Comparison of ENCODE assay signal across 13 cellular contexts in genomic region chr11:14539867-14540475, GRCh38. TPM values are rescaled to one million over a fixed set of nuclear protein-coding genes. Genes with fewer than 3 reads are reported as not detected.
DNase-seq lines count a peak whose midpoint lies in the region; ATAC-seq, FAIRE-seq and TF ChIP-seq lines count a peak whose summit lies in the region.
"Had no signal": no experiment of that assay in that cellular context is flagged by ENCODE, and none has a peak within 500 bp of the region (broad histone marks: within the 10 kb centered on the region; RNA-seq: fewer than 3 reads in every experiment).

No MANE protein-coding gene starts in this region.

- TF ChIP-seq POLR2A in GM12878 (IDR thresholded peaks at IDR 0.05; ENCODE audit: low read depth, low read length) (no peak), vagina (IDR thresholded peaks at IDR 0.05) (no peak)

- H3K79me2 ChIP-seq in GM12878 (ENCODE audit: control insufficient read depth, insufficient read depth, low read length) = no peaks in the 10 kb centered on the region

- H4K20me1 ChIP-seq in BLaER1 treated with 17β-estradiol and CSF1 and Interleukin-3, amounts not matched to agents 10 nM and 100 nM = no peaks in the 10 kb centered on the region
- H4K20me1 ChIP-seq in GM12878 (ENCODE audit: control insufficient read depth, insufficient read depth) = no peaks in the 10 kb centered on the region

- CTCF ChIA-PET in GM12878 (lab: Yijun Ruan, JAX) = interaction anchor here (0.6 to 4.3 kb wide), 5 partner anchors 17 to 368 kb away, joined by 3 to 33 read pairs (median 3); no protein-coding TSS in a partner anchor

- H2AFZ ChIP-seq in GM12878 (ENCODE audit: control insufficient read depth, low read depth, low read length) = no peak overlapping the region

- DNase-seq in HuH-7 (ENCODE audit: low spot score) (peak; percentile 11), GM12878 (ENCODE audit: low read depth, low spot score) (no peak), lower lobe of right lung (no peak), NCI-H2107 (lab: John Stamatoyannopoulos, UW) (no peak), iPS-NIHi11 (ENCODE audit: low spot score) (no peak), vagina (ENCODE audit: extremely low spot score in 2 of 2) (no peak), MG63 (no peak)
- DNase-seq: activated T-cell treated with anti-CD3 and anti-CD28 coated beads for 4 hours; MM.1S; NK-92 treated with Interleukin-12 subunit alpha and Interleukin-12 subunit beta, amount 100 ng/mL, for 24 hours; T-helper 9 cell had no signal

- H3K4me1 ChIP-seq in BLaER1 treated with 17β-estradiol and CSF1 and Interleukin-3, amounts not matched to agents 10 nM and 100 nM = peaks cover 7 to 86% (median 77%) of the 10 kb centered on the region in 10 experiments
- no peaks in the 10 kb centered on the region for H3K4me1 ChIP-seq in GM12878 (ENCODE audit: control insufficient read depth, insufficient read depth, low read length)
- peaks cover 41% of the 10 kb centered on the region for H3K4me1 ChIP-seq in lower lobe of right lung
- H3K4me1 ChIP-seq in vagina = peaks cover 10% of the 10 kb centered on the region

- no TSS peak for BruUV-seq in GM12878 (replicated peaks; lab: Mats Ljungman, UMichigan)

- ATAC-seq in GM12878 (0 out of 3 replicates have a peak, but pooled peaks have one; percentile 13), lower lobe of right lung (peak; percentile 23 to 48)

- H3K27me3 ChIP-seq in BLaER1 treated with 17β-estradiol and CSF1 and Interleukin-3, amounts not matched to agents 10 nM and 100 nM = no peaks in the 10 kb centered on the region
- no peaks in the 10 kb centered on the region for H3K27me3 ChIP-seq in GM12878 (replicated peaks in 1 of 2; ENCODE audit: control insufficient read depth in 2 of 2, insufficient read depth in 2 of 2, low read length in 1 of 2)
- H3K27me3 ChIP-seq in lower lobe of right lung (ENCODE audit: low read depth) = no peaks in the 10 kb centered on the region
- H3K27me3 ChIP-seq in vagina = no peaks in the 10 kb centered on the region
- H3K27me3 ChIP-seq in MG63 = no peaks in the 10 kb centered on the region

- peak overlapping the region; percentile 38 to 96 (median 68); a peak in 20 of 22 replicates for H3K27ac ChIP-seq in BLaER1 treated with 17β-estradiol and CSF1 and Interleukin-3, amounts not matched to agents 10 nM and 100 nM
- H3K27ac ChIP-seq in GM12878 (ENCODE audit: control insufficient read depth, insufficient read depth) (no peak overlapping the region), lower lobe of right lung (peak overlapping the region; percentile 40), vagina (no peak overlapping the region)

- in situ Hi-C loops in GM12878 (cut with MboI) = loop anchor here (25.0 kb wide), 1 partner anchor 222 kb away; no protein-coding TSS in a partner anchor

- H3K4me3 ChIP-seq in BLaER1 treated with 17β-estradiol and CSF1 and Interleukin-3, amounts not matched to agents 10 nM and 100 nM = no peak overlapping the region
- H3K4me3 ChIP-seq in GM12878 (no peak overlapping the region), lower lobe of right lung (no peak overlapping the region), vagina (no peak overlapping the region), MG63 (no peak overlapping the region)

- peak overlapping the region in 10 of 11 experiments; percentile 0 to 57 (median 48); a peak in 14 of 22 replicates for H3K9ac ChIP-seq in BLaER1 treated with 17β-estradiol and CSF1 and Interleukin-3, amounts not matched to agents 10 nM and 100 nM
- no peak overlapping the region for H3K9ac ChIP-seq in GM12878 (ENCODE audit: control insufficient read depth, insufficient read depth, low read length)

- TF ChIP-seq RAD21 in GM12878 (IDR thresholded peaks at IDR 0.05; ENCODE audit: insufficient read depth, low read depth, low read length) = no peak

- peaks cover 0 to 4% (median 0%) of the 10 kb centered on the region in 11 experiments; a peak in 1 of 22 replicates for H3K36me3 ChIP-seq in BLaER1 treated with 17β-estradiol and CSF1 and Interleukin-3, amounts not matched to agents 10 nM and 100 nM
- H3K36me3 ChIP-seq in GM12878 (ENCODE audit: control insufficient read depth in 2 of 2, insufficient read depth in 2 of 2, low read length in 1 of 2) (no peaks in the 10 kb centered on the region), lower lobe of right lung (no peaks in the 10 kb centered on the region), vagina (no peaks in the 10 kb centered on the region), MG63 (no peaks in the 10 kb centered on the region)

- POLR2A ChIA-PET in GM12878 (lab: Charles Lee) = no interaction called here

- 81% methylated on average over 6 of the region's 6 CpGs for WGBS in GM12878 (ENCODE audit: insufficient coverage, insufficient replicate concordance, low lambda C conversion rate, missing lambda C conversion rate)

- TF ChIP-seq CTCF in GM12878 (IDR thresholded peaks at IDR 0.05 in 2 of 3, conservative IDR thresholded peaks at IDR 0.05 in 1 of 3; ENCODE audit: control insufficient read depth in 2 of 3, extremely low read depth in 1 of 3, insufficient read depth in 1 of 3, low read depth in 3 of 3, low read length in 3 of 3) (no peak), lower lobe of right lung (IDR thresholded peaks at IDR 0.05) (no peak), vagina (IDR thresholded peaks at IDR 0.05) (no peak)

- RAD21 ChIA-PET in GM12878 (lab: Charles Lee; ENCODE audit: unreplicated experiment) = no interaction called here

- FAIRE-seq in GM12878 (lab: Jason Lieb, UNC) = no peak
- FAIRE-seq: colon had no signal

- peaks cover 0 to 16% (median 0%) of the 10 kb centered on the region in 11 experiments; a peak in 8 of 22 replicates for H3K9me3 ChIP-seq in BLaER1 treated with 17β-estradiol and CSF1 and Interleukin-3, amounts not matched to agents 10 nM and 100 nM (replicated peaks in 1 of 11)
- no peaks in the 10 kb centered on the region for H3K9me3 ChIP-seq in GM12878 (replicated peaks; ENCODE audit: control insufficient read depth, insufficient read depth, low read length)
- no peaks in the 10 kb centered on the region for H3K9me3 ChIP-seq in lower lobe of right lung
- H3K9me3 ChIP-seq in vagina = no peaks in the 10 kb centered on the region
- H3K9me3 ChIP-seq in MG63 = no peaks in the 10 kb centered on the region

- SMC1A ChIA-PET in GM12878 (lab: Charles Lee; ENCODE audit: uncharacterized antibody, unreplicated experiment) = interaction anchor here (0.6 to 0.9 kb wide), 2 partner anchors 155 to 367 kb away, joined by 3 read pairs; no protein-coding TSS in a partner anchor

- no peak for TF ChIP-seq EP300 in GM12878 (IDR thresholded peaks at IDR 0.05; ENCODE audit: borderline replicate concordance in 1 of 2, control insufficient read depth in 1 of 2, low read depth in 2 of 2, low read length in 2 of 2)

- peak overlapping the region; percentile 25 to 81 (median 72) for H3K4me2 ChIP-seq in BLaER1 treated with 17β-estradiol and CSF1 and Interleukin-3, amounts not matched to agents 10 nM and 100 nM
- H3K4me2 ChIP-seq in GM12878 (ENCODE audit: control insufficient read depth, insufficient read depth) = no peak overlapping the region

- intact Hi-C loops in GM12878 (cut with micrococcal nuclease; ENCODE audit: unreplicated experiment) (loop anchor here (10.0 kb wide), 2 partner anchors 465 to 535 kb away; partner anchors contain the start of gene CALCB), lower lobe of right lung (cut with DNase I) (loop anchor here (10.0 kb wide), 1 partner anchor 365 kb away; no protein-coding TSS in a partner anchor), vagina (cut with DNase I) (no loop called here)

TF ChIP-seq in GM12878, 131 proteins besides CTCF, POLR2A, EP300 and RAD21 (continues in another document):
- TF ChIP-seq KDM1A (IDR thresholded peaks at IDR 0.05; ENCODE audit: borderline replicate concordance) = no peak
- TF ChIP-seq NR2C2 (IDR thresholded peaks at IDR 0.05; ENCODE audit: borderline replicate concordance, control insufficient read depth, insufficient read length, low read depth) = no peak

RNA-seq across cellular contexts. Expression of gene PSMA1, which starts 19.8 kb away (rescaled TPM):
- 119 and 128 TPM in 2 replicates for total RNA-seq in GM12878 (2013; cell fraction: nucleolus; rRNA removed)
- 225 and 253 TPM in 2 replicates for total RNA-seq in GM12878 (2014; rRNA removed)
- total RNA-seq in GM12878 (2014; rRNA removed; fragmentation: Illumina TruSeq; extraction: Trizol) = 260 and 267 TPM in 2 replicates
- 185 TPM in 2 replicates for total RNA-seq in GM12878 (2021)
- polyA plus RNA-seq in GM12878 (2011; ENCODE audit: low read depth) = 184 TPM
- polyA plus RNA-seq in GM12878 (2011; rRNA removed) = 331 and 444 TPM in 2 replicates
- polyA plus RNA-seq in GM12878 (2011; cell fraction: cytosol; rRNA removed) = 140 and 161 TPM in 2 replicates
- polyA plus RNA-seq in GM12878 (2011; cell fraction: nucleus; rRNA removed) = 316 and 352 TPM in 2 replicates
- polyA plus RNA-seq in GM12878 (2012) = 204 and 218 TPM in 2 replicates
- polyA plus RNA-seq in GM12878 (2014; fragmentation: Illumina TruSeq; extraction: Trizol) = 207 and 280 TPM in 2 replicates
- polyA plus RNA-seq in GM12878 (2014; fragmentation: Nextera tagmentation; extraction: Ambion mirVana) = 100 to 1,000 TPM; 611 to 678 TPM
- polyA plus RNA-seq in GM12878 (2014; rRNA removed) = 198 and 252 TPM in 2 replicates
- 100 to 1,000 TPM; 412 to 415 TPM for polyA plus RNA-seq in GM12878 (2016; fragmentation: Nextera tagmentation; extraction: Ambion mirVana)
- polyA minus RNA-seq in GM12878 (2011; rRNA and poly(A)+ RNA removed) = 120 and 148 TPM in 2 replicates
- 44.0 and 65.3 TPM in 2 replicates for polyA minus RNA-seq in GM12878 (2011; cell fraction: cytosol; rRNA and poly(A)+ RNA removed)
- polyA minus RNA-seq in GM12878 (2011; cell fraction: nucleus; rRNA and poly(A)+ RNA removed) = 49.1 and 66.1 TPM in 2 replicates
- total RNA-seq in lower lobe of right lung = 121 TPM
- total RNA-seq in vagina = 72.4 TPM
- 271 and 295 TPM in 2 replicates for total RNA-seq in MG63 (2014; rRNA removed; shearing (Covaris generic); ENCODE audit: low replicate concordance)

RNA-seq across cellular contexts. Expression of gene COPB1, which starts 40.4 kb away (rescaled TPM):
- total RNA-seq in GM12878 (2013; cell fraction: nucleolus; rRNA removed) = 139 and 157 TPM in 2 replicates
- 117 and 126 TPM in 2 replicates for total RNA-seq in GM12878 (2014; rRNA removed)
- total RNA-seq in GM12878 (2014; rRNA removed; fragmentation: Illumina TruSeq; extraction: Trizol) = 141 and 149 TPM in 2 replicates
- 85.3 and 88.8 TPM in 2 replicates for total RNA-seq in GM12878 (2021)
- polyA plus RNA-seq in GM12878 (2011; ENCODE audit: low read depth) = 67.7 TPM
- 139 and 189 TPM in 2 replicates for polyA plus RNA-seq in GM12878 (2011; rRNA removed)
- polyA plus RNA-seq in GM12878 (2011; cell fraction: cytosol; rRNA removed) = 60.4 and 61.6 TPM in 2 replicates
- polyA plus RNA-seq in GM12878 (2011; cell fraction: nucleus; rRNA removed) = 55.6 and 55.9 TPM in 2 replicates
- polyA plus RNA-seq in GM12878 (2012) = 82.7 and 89.9 TPM in 2 replicates
- 95.5 and 107 TPM in 2 replicates for polyA plus RNA-seq in GM12878 (2014; fragmentation: Illumina TruSeq; extraction: Trizol)
- 100 to 1,000 TPM in 1 of 2 experiments, 10 to 100 TPM in 1; 74.4 to 101 TPM for polyA plus RNA-seq in GM12878 (2014; fragmentation: Nextera tagmentation; extraction: Ambion mirVana)
- polyA plus RNA-seq in GM12878 (2014; rRNA removed) = 60.7 and 67.0 TPM in 2 replicates
- 100 to 1,000 TPM; 142 to 146 TPM for polyA plus RNA-seq in GM12878 (2016; fragmentation: Nextera tagmentation; extraction: Ambion mirVana)
- polyA minus RNA-seq in GM12878 (2011; rRNA and poly(A)+ RNA removed) = 87.9 and 117 TPM in 2 replicates
- 54.7 and 62.0 TPM in 2 replicates for polyA minus RNA-seq in GM12878 (2011; cell fraction: cytosol; rRNA and poly(A)+ RNA removed)
- polyA minus RNA-seq in GM12878 (2011; cell fraction: nucleus; rRNA and poly(A)+ RNA removed) = 39.3 and 59.2 TPM in 2 replicates
- total RNA-seq in lower lobe of right lung = 87.8 TPM
- total RNA-seq in vagina = 59.9 TPM
- 221 and 276 TPM in 2 replicates for total RNA-seq in MG63 (2014; rRNA removed; shearing (Covaris generic); ENCODE audit: low replicate concordance)

Comparison
In these comparisons a context has a peak if more than half of its experiments do, and no peak if none do; other contexts are left out.
1. H3K27ac ChIP-seq: peak in BLaER1 treated with 17β-estradiol and CSF1 and Interleukin-3, amounts not matched to agents 10 nM and 100 nM (11 of 11) and lower lobe of right lung (single experiment); none in GM12878 (single experiment) and vagina (single experiment).